ENCODE assay signal across 1 cellular context in the genomic region with DNA sequence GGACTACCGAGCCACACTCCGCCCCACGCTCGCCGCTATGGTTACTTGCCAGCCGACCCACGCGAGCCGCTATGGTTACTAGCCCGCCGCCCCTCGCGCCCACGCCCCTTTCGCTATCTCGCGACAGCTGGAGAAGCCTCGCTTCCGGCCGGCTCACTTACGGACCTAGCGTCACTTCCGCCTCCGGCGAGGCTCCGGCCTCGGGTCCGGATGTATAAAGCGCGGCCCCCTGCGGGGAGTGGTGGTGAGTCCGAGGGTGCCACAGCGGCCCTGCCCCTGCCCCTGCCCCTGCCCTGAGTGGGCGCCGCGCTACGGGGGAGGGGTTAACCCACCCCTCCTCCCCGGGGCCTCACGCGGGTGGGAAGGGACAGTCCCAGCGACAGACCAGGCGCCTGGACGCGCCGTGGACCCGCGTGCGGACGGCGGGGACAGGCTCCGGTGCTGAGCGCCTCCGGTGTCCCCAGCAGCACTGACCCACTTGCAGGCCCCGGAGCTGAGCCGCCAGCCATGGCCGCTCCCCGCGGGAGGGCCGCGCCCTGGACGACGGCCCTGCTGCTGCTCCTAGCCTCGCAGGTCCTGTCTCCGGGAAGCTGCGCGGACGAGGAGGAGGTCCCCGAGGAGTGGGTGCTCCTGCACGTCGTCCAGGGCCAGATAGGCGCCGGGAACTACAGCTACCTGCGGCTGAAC.
A peak's percentile ranks its signal among the peaks of the same experiment; 100 is the strongest.
TF ChIP-seq lines count a peak whose summit lies in the region.

A gene (plus strand): TSS at position 174 of the 687 bp plus-strand sequence. CDS start 334 bp downstream, at position 508.
A gene (minus strand): TSS at position 77 of the 687 bp plus-strand sequence. CDS start 13,024 bp downstream, outside the sequence.

TF ChIP-seq in K562, 482 proteins besides CTCF, POLR2A, EP300 and RAD21 (continued from another document and continues in another):
- TF ChIP-seq, protein P1, sequence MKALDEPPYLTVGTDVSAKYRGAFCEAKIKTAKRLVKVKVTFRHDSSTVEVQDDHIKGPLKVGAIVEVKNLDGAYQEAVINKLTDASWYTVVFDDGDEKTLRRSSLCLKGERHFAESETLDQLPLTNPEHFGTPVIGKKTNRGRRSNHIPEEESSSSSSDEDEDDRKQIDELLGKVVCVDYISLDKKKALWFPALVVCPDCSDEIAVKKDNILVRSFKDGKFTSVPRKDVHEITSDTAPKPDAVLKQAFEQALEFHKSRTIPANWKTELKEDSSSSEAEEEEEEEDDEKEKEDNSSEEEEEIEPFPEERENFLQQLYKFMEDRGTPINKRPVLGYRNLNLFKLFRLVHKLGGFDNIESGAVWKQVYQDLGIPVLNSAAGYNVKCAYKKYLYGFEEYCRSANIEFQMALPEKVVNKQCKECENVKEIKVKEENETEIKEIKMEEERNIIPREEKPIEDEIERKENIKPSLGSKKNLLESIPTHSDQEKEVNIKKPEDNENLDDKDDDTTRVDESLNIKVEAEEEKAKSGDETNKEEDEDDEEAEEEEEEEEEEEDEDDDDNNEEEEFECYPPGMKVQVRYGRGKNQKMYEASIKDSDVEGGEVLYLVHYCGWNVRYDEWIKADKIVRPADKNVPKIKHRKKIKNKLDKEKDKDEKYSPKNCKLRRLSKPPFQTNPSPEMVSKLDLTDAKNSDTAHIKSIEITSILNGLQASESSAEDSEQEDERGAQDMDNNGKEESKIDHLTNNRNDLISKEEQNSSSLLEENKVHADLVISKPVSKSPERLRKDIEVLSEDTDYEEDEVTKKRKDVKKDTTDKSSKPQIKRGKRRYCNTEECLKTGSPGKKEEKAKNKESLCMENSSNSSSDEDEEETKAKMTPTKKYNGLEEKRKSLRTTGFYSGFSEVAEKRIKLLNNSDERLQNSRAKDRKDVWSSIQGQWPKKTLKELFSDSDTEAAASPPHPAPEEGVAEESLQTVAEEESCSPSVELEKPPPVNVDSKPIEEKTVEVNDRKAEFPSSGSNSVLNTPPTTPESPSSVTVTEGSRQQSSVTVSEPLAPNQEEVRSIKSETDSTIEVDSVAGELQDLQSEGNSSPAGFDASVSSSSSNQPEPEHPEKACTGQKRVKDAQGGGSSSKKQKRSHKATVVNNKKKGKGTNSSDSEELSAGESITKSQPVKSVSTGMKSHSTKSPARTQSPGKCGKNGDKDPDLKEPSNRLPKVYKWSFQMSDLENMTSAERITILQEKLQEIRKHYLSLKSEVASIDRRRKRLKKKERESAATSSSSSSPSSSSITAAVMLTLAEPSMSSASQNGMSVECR (CRISPR knock-in tag; IDR thresholded peaks at IDR 0.05): peak; percentile 94
- TF ChIP-seq PTRF (tag; IDR thresholded peaks at IDR 0.05) (no peak), ZSCAN29 (IDR thresholded peaks at IDR 0.05) (peak; percentile 26; the same call in 1 of the 2 replicates), RCOR1 (IDR thresholded peaks at IDR 0.05; ENCODE audit: borderline replicate concordance in 1 of 2, low read depth in 2 of 2, low read length in 2 of 2) (peak in 1 of 2 experiments; percentile 40; a peak in 1 of 4 replicates), TFAM (CRISPR knock-in tag; conservative IDR thresholded peaks at IDR 0.05) (no peak), ZNF431 (CRISPR knock-in tag; IDR thresholded peaks at IDR 0.05) (peak; percentile 99), ZNF830 (CRISPR knock-in tag; IDR thresholded peaks at IDR 0.05) (no peak; the same call in 1 of the 2 replicates), POLR2AphosphoS5 (IDR thresholded peaks at IDR 0.05; ENCODE audit: control insufficient read depth, insufficient read depth, low read depth, low read length) (peak; percentile 91), RFX1 (IDR thresholded peaks at IDR 0.05) (peak; percentile 90), EP400 (IDR thresholded peaks at IDR 0.05) (peak; percentile 91), ZNF23 (CRISPR knock-in tag; IDR thresholded peaks at IDR 0.05) (0 out of 2 replicates have a peak, but pooled peaks have one; percentile 34), MBD2 (IDR thresholded peaks at IDR 0.05; ENCODE audit: borderline replicate concordance, low read depth) (peak; percentile 69), MIER1 (IDR thresholded peaks at IDR 0.05; ENCODE audit: low read depth) (no peak), SMAD4 (CRISPR knock-in tag; conservative IDR thresholded peaks at IDR 0.05) (peak; percentile 19), SOX6 (IDR thresholded peaks at IDR 0.05) (peak; percentile 35; the same call in 1 of the 2 replicates), CEBPB (tag; IDR thresholded peaks at IDR 0.05) (no peak), ZNF644 (tag; IDR thresholded peaks at IDR 0.05; ENCODE audit: low read depth) (no peak), POLR2H (tag; IDR thresholded peaks at IDR 0.05; ENCODE audit: low read depth) (peak; percentile 90), HOXB6 (CRISPR knock-in tag; IDR thresholded peaks at IDR 0.05; ENCODE audit: borderline replicate concordance) (peak; percentile 70; the same call in 1 of the 2 replicates), PRPF4 (IDR thresholded peaks at IDR 0.05; ENCODE audit: insufficient read depth, low read depth, low read length, poor library complexity, severe bottlenecking) (peak; percentile 76), ETV1 (tag; conservative IDR thresholded peaks at IDR 0.05; ENCODE audit: low read depth) (peak; percentile 95), BMI1 (IDR thresholded peaks at IDR 0.05; ENCODE audit: low read length) (no peak), IFI16 (CRISPR knock-in tag; IDR thresholded peaks at IDR 0.05) (no peak)
- TF ChIP-seq, protein P2, sequence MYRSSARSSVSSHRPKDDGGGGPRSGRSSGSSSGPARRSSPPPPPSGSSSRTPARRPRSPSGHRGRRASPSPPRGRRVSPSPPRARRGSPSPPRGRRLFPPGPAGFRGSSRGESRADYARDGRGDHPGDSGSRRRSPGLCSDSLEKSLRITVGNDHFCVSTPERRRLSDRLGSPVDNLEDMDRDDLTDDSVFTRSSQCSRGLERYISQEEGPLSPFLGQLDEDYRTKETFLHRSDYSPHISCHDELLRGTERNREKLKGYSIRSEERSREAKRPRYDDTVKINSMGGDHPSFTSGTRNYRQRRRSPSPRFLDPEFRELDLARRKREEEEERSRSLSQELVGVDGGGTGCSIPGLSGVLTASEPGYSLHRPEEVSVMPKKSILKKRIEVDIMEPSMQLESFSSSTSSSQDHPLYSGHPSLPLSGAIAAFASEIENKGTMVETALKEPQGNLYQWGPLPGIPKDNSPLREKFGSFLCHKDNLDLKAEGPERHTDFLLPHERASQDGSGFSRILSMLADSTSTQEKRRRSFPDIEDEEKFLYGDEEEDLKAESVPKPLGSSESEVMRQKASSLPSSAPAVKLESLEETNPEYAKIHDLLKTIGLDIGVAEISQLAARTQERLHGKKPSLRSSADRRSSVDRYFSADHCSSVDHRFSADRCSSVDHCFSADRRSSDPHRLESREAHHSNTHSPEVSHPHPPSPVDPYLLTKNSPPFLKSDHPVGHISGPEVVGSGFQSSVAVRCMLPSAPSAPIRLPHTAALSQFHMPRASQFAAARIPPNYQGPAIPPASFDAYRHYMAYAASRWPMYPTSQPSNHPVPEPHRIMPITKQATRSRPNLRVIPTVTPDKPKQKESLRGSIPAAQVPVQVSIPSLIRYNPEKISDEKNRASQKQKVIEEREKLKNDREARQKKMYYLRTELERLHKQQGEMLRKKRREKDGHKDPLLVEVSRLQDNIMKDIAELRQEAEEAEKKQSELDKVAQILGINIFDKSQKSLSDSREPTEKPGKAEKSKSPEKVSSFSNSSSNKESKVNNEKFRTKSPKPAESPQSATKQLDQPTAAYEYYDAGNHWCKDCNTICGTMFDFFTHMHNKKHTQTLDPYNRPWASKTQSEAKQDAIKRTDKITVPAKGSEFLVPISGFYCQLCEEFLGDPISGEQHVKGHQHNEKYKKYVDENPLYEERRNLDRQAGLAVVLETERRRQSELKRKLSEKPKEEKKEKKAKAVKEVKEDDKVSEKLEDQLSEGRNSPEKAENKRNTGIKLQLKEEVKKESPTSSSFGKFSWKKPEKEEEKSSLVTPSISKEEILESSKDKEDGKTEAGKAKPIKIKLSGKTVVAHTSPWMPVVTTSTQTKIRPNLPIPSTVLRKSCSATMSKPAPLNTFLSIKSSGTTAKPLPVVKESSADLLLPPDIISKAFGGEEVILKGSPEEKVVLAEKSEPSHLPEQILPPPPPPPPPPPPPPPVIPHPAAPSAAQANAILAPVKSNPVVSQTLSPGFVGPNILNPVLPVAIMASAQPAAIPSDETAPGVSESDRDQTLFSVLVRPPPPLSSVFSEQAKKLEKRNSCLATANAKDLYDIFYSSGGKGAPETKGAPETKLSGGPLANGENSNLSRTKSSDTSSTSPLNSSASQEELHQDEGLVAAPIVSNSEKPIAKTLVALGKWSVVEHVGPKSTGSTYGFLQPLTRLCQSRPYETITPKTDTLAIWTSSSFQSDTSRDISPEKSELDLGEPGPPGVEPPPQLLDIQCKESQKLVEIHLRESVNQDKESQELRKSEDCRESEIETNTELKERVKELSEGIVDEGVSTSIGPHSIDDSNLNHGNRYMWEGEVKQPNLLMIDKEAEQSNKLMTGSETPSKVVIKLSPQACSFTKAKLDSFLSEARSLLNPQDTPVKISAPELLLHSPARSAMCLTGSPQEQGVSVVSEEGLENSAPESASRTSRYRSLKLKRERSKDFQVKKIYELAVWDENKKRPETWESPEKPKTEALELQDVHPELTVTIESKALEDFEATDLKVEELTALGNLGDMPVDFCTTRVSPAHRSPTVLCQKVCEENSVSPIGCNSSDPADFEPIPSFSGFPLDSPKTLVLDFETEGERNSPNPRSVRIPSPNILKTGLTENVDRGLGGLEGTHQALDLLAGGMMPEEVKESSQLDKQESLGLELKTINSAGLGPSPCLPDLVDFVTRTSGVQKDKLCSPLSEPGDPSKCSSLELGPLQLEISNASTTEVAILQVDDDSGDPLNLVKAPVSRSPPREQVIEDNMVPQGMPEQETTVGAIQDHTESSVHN (IDR thresholded peaks at IDR 0.05; ENCODE audit: borderline replicate concordance in 1 of 2, low read depth in 1 of 2): no peak
- TF ChIP-seq, protein P3, sequence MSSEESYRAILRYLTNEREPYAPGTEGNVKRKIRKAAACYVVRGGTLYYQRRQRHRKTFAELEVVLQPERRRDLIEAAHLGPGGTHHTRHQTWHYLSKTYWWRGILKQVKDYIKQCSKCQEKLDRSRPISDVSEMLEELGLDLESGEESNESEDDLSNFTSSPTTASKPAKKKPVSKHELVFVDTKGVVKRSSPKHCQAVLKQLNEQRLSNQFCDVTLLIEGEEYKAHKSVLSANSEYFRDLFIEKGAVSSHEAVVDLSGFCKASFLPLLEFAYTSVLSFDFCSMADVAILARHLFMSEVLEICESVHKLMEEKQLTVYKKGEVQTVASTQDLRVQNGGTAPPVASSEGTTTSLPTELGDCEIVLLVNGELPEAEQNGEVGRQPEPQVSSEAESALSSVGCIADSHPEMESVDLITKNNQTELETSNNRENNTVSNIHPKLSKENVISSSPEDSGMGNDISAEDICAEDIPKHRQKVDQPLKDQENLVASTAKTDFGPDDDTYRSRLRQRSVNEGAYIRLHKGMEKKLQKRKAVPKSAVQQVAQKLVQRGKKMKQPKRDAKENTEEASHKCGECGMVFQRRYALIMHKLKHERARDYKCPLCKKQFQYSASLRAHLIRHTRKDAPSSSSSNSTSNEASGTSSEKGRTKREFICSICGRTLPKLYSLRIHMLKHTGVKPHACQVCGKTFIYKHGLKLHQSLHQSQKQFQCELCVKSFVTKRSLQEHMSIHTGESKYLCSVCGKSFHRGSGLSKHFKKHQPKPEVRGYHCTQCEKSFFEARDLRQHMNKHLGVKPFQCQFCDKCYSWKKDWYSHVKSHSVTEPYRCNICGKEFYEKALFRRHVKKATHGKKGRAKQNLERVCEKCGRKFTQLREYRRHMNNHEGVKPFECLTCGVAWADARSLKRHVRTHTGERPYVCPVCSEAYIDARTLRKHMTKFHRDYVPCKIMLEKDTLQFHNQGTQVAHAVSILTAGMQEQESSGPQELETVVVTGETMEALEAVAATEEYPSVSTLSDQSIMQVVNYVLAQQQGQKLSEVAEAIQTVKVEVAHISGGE (CRISPR knock-in tag; IDR thresholded peaks at IDR 0.05): peak in 2 of 3 experiments; percentile 69 to 93; a peak in 4 of 6 replicates
- TF ChIP-seq, protein P4, sequence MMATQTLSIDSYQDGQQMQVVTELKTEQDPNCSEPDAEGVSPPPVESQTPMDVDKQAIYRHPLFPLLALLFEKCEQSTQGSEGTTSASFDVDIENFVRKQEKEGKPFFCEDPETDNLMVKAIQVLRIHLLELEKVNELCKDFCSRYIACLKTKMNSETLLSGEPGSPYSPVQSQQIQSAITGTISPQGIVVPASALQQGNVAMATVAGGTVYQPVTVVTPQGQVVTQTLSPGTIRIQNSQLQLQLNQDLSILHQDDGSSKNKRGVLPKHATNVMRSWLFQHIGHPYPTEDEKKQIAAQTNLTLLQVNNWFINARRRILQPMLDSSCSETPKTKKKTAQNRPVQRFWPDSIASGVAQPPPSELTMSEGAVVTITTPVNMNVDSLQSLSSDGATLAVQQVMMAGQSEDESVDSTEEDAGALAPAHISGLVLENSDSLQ (IDR thresholded peaks at IDR 0.05): peak; percentile 39; the same call in 1 of the 2 replicates
- TF ChIP-seq, protein P5, sequence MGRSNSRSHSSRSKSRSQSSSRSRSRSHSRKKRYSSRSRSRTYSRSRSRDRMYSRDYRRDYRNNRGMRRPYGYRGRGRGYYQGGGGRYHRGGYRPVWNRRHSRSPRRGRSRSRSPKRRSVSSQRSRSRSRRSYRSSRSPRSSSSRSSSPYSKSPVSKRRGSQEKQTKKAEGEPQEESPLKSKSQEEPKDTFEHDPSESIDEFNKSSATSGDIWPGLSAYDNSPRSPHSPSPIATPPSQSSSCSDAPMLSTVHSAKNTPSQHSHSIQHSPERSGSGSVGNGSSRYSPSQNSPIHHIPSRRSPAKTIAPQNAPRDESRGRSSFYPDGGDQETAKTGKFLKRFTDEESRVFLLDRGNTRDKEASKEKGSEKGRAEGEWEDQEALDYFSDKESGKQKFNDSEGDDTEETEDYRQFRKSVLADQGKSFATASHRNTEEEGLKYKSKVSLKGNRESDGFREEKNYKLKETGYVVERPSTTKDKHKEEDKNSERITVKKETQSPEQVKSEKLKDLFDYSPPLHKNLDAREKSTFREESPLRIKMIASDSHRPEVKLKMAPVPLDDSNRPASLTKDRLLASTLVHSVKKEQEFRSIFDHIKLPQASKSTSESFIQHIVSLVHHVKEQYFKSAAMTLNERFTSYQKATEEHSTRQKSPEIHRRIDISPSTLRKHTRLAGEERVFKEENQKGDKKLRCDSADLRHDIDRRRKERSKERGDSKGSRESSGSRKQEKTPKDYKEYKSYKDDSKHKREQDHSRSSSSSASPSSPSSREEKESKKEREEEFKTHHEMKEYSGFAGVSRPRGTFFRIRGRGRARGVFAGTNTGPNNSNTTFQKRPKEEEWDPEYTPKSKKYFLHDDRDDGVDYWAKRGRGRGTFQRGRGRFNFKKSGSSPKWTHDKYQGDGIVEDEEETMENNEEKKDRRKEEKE (IDR thresholded peaks at IDR 0.05; ENCODE audit: borderline replicate concordance in 1 of 2, control insufficient read depth in 1 of 2, low read depth in 2 of 2, low read length in 1 of 2): no peak
- TF ChIP-seq, protein P6, sequence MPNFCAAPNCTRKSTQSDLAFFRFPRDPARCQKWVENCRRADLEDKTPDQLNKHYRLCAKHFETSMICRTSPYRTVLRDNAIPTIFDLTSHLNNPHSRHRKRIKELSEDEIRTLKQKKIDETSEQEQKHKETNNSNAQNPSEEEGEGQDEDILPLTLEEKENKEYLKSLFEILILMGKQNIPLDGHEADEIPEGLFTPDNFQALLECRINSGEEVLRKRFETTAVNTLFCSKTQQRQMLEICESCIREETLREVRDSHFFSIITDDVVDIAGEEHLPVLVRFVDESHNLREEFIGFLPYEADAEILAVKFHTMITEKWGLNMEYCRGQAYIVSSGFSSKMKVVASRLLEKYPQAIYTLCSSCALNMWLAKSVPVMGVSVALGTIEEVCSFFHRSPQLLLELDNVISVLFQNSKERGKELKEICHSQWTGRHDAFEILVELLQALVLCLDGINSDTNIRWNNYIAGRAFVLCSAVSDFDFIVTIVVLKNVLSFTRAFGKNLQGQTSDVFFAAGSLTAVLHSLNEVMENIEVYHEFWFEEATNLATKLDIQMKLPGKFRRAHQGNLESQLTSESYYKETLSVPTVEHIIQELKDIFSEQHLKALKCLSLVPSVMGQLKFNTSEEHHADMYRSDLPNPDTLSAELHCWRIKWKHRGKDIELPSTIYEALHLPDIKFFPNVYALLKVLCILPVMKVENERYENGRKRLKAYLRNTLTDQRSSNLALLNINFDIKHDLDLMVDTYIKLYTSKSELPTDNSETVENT (CRISPR knock-in tag; IDR thresholded peaks at IDR 0.05): peak; percentile 47; the same call in 1 of the 2 replicates
